Comparison of ENCODE assay signal across 1 cellular context in the genomic region with DNA sequence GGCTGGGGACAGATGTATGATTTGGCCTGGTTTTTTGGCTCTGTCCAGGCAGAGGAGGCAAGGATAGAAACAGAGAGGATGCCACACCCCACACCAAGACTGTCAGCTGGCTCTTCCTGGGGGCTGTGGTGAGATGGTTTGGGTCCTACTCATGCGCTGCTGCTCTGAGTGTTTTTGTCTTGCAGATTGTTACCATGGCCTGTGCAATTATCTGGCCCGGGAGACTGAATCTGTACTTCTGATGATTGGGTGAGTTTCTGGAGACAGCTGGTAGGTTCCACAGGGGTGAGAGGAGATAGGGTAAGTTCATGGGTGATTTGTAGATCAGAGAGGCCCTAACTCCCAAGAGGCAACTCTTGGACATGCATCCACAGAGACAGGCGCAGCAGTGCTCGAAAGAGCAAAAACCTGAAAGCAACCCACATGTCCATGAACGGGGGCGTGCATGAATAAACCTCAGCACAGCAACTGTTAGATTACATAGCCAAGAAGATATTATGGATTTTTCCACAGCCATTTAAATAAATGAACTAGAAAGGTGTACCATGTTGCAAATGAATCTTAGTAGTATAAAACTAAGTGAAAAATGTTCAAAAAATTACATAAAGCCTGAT.
TF ChIP-seq lines count a peak whose summit lies in the region.

No MANE protein-coding gene starts in this region.

TF ChIP-seq in H1, 55 proteins besides CTCF, POLR2A, EP300 and RAD21:
- TF ChIP-seq SP1 (IDR thresholded peaks at IDR 0.05; ENCODE audit: low read depth, low read length) (no peak), GTF2F1 (IDR thresholded peaks at IDR 0.05; ENCODE audit: borderline replicate concordance, low read depth, low read length) (no peak), BACH1 (IDR thresholded peaks at IDR 0.05; ENCODE audit: low read length) (no peak), CBX8 (IDR thresholded peaks at IDR 0.05; ENCODE audit: borderline replicate concordance, low read depth, low read length) (no peak), KDM4A (IDR thresholded peaks at IDR 0.05; ENCODE audit: low read depth, low read length, severe bottlenecking) (no peak), JUN (IDR thresholded peaks at IDR 0.05; ENCODE audit: low read depth, low read length) (no peak), SIN3A (conservative IDR thresholded peaks at IDR 0.05 in 1 of 2, IDR thresholded peaks at IDR 0.05 in 1 of 2; ENCODE audit: low read depth in 1 of 2, low read length in 2 of 2) (no peak), MAFK (IDR thresholded peaks at IDR 0.05; ENCODE audit: low read depth, low read length) (no peak), CTBP2 (IDR thresholded peaks at IDR 0.05; ENCODE audit: borderline replicate concordance, insufficient read depth, insufficient read length, low read length) (no peak), HDAC6 (IDR thresholded peaks at IDR 0.05; ENCODE audit: low read depth, low read length) (no peak), CHD2 (IDR thresholded peaks at IDR 0.05; ENCODE audit: low read length) (no peak), SP2 (IDR thresholded peaks at IDR 0.05; ENCODE audit: low read length) (no peak), TCF12 (IDR thresholded peaks at IDR 0.05; ENCODE audit: low read depth, low read length) (no peak), CBX5 (IDR thresholded peaks at IDR 0.05; ENCODE audit: low read depth, low read length) (no peak)
- TF ChIP-seq, protein P1, sequence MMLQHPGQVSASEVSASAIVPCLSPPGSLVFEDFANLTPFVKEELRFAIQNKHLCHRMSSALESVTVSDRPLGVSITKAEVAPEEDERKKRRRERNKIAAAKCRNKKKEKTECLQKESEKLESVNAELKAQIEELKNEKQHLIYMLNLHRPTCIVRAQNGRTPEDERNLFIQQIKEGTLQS (IDR thresholded peaks at IDR 0.05; ENCODE audit: insufficient read depth, low read depth, low read length) = no peak
- TF ChIP-seq, protein P2, sequence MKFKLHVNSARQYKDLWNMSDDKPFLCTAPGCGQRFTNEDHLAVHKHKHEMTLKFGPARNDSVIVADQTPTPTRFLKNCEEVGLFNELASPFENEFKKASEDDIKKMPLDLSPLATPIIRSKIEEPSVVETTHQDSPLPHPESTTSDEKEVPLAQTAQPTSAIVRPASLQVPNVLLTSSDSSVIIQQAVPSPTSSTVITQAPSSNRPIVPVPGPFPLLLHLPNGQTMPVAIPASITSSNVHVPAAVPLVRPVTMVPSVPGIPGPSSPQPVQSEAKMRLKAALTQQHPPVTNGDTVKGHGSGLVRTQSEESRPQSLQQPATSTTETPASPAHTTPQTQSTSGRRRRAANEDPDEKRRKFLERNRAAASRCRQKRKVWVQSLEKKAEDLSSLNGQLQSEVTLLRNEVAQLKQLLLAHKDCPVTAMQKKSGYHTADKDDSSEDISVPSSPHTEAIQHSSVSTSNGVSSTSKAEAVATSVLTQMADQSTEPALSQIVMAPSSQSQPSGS (IDR thresholded peaks at IDR 0.05; ENCODE audit: low read length) = no peak
- TF ChIP-seq, protein P3, sequence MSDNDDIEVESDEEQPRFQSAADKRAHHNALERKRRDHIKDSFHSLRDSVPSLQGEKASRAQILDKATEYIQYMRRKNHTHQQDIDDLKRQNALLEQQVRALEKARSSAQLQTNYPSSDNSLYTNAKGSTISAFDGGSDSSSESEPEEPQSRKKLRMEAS (IDR thresholded peaks at IDR 0.05) = no peak
